Comparison of ENCODE assay signal across 21 cellular contexts in the genomic region with DNA sequence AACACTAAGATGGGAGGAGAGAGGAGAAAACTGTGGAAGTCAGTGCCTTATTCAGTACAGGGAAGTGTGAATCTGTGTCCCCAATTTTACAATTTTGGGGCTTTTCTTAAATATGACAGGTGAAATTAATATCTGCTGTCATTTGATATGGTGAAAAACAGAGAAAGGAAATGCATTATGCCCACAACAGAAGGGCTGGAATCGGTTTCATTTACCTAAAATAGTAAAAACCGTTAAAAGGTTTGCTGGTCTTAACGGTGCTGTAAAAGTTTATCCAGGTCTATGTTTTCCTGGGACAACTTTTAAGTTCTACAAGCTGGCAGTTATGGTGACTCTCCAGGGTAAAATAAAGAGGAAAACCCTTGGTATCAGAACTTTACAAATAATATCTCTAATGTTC.
DNase-seq lines count a peak whose midpoint lies in the region; ATAC-seq and TF ChIP-seq lines count a peak whose summit lies in the region.
"Had no signal": no experiment of that assay in that cellular context is flagged by ENCODE, and none has a peak within 500 bp of the region (broad histone marks: within the 10 kb centered on the region; RNA-seq: fewer than 3 reads in every experiment).

No MANE protein-coding gene starts in this region.

- no peak overlapping the region for H3K4me3 ChIP-seq in Jurkat, Clone E6-1 (ENCODE audit: low read length)
- H3K4me3 ChIP-seq: pancreas had no signal

- intact Hi-C loops in natural killer cell (cut with micrococcal nuclease), result no loop called here
- intact Hi-C loops in activated T-helper 1 cell treated with anti-CD3 and anti-CD28 coated beads, Interleukin-12 subunit alpha, Interleukin-12 subunit beta, Interleukin-2, Interleukin-4 antibody, amounts not matched to agents 30 ng/mL and 10 ng/mL and 1 ng/mL, durations not matched to agents 14 hours and 24 hours and 36 hours (cut with micrococcal nuclease), result loop anchor here (2.0 kb wide), 1 partner anchor 19 kb away; no protein-coding TSS in a partner anchor

- peaks cover 3 to 12% of the 10 kb centered on the region in 2 donors for H3K4me1 Mint-ChIP-seq in natural killer cell treated with Interleukin-12 subunit alpha and Interleukin-12 subunit beta and Interleukin-15 and Interleukin-18, amount 100 ng/mL, for 72 hours (ENCODE audit: low read depth in 2 of 2)
- H3K4me1 Mint-ChIP-seq in natural killer cell, result peaks cover 0 to 5% of the 10 kb centered on the region in 2 donors
- peaks cover 43% of the 10 kb centered on the region for H3K4me1 Mint-ChIP-seq in activated T-helper 1 cell treated with anti-CD3 and anti-CD28 coated beads, Interleukin-12 subunit alpha, Interleukin-12 subunit beta, Interleukin-2, Interleukin-4 antibody, amounts not matched to agents 30 ng/mL and 10 ng/mL and 1 ng/mL, durations not matched to agents 14 hours and 24 hours and 36 hours (ENCODE audit: low read depth)
- H3K4me1 Mint-ChIP-seq in type B pancreatic cell (ENCODE audit: unreplicated experiment), result no peaks in the 10 kb centered on the region
- H3K4me1 Mint-ChIP-seq: nephron progenitor cell had no signal

- no peak for TF ChIP-seq CTCF in natural killer cell (IDR thresholded peaks at IDR 0.05)
- TF ChIP-seq CTCF in type B pancreatic cell (conservative IDR thresholded peaks at IDR 0.05), result no peak

- no peaks in the 10 kb centered on the region for H3K27me3 Mint-ChIP-seq in natural killer cell treated with Interleukin-12 subunit alpha and Interleukin-12 subunit beta and Interleukin-15 and Interleukin-18, amount 100 ng/mL, for 72 hours
- H3K27me3 Mint-ChIP-seq in natural killer cell (ENCODE audit: low read depth in 2 of 2), result no peaks in the 10 kb centered on the region
- H3K27me3 Mint-ChIP-seq in activated T-helper 1 cell treated with anti-CD3 and anti-CD28 coated beads, Interleukin-12 subunit alpha, Interleukin-12 subunit beta, Interleukin-2, Interleukin-4 antibody, amounts not matched to agents 30 ng/mL and 10 ng/mL and 1 ng/mL, durations not matched to agents 14 hours and 24 hours and 36 hours (ENCODE audit: insufficient read depth), result no peaks in the 10 kb centered on the region
- H3K27me3 Mint-ChIP-seq in type B pancreatic cell, result no peaks in the 10 kb centered on the region
- H3K27me3 Mint-ChIP-seq: CD4-positive, alpha-beta T cell had no signal

- no peak overlapping the region for H3K4me3 Mint-ChIP-seq in natural killer cell treated with Interleukin-12 subunit alpha and Interleukin-12 subunit beta and Interleukin-15 and Interleukin-18, amount 100 ng/mL, for 72 hours
- H3K4me3 Mint-ChIP-seq in natural killer cell (no peak overlapping the region), type B pancreatic cell (no peak overlapping the region)
- H3K4me3 Mint-ChIP-seq in activated T-helper 1 cell treated with anti-CD3 and anti-CD28 coated beads, Interleukin-12 subunit alpha, Interleukin-12 subunit beta, Interleukin-2, Interleukin-4 antibody, amounts not matched to agents 30 ng/mL and 10 ng/mL and 1 ng/mL, durations not matched to agents 14 hours and 24 hours and 36 hours, result peak overlapping the region; percentile 32
- H3K4me3 Mint-ChIP-seq: CD4-positive, alpha-beta T cell; nephron progenitor cell had no signal

- no peak for DNase-seq in natural killer cell treated with Interleukin-12 subunit alpha and Interleukin-12 subunit beta and Interleukin-15 and Interleukin-18, amount 100 ng/mL, for 72 hours (ENCODE audit: low spot score)
- no peak for DNase-seq in natural killer cell
- peak; percentile 55 for DNase-seq in Jurkat, Clone E6-1 (ENCODE audit: low read depth, low spot score)
- DNase-seq in activated T-helper 1 cell treated with anti-CD3 and anti-CD28 coated beads, Interleukin-12 subunit alpha, Interleukin-12 subunit beta, Interleukin-2, Interleukin-4 antibody, amounts not matched to agents 30 ng/mL and 10 ng/mL and 1 ng/mL, durations not matched to agents 14 hours and 24 hours and 36 hours (ENCODE audit: low spot score), result no peak
- no peak for DNase-seq in globus pallidus (ENCODE audit: low spot score)
- DNase-seq in dermis blood vessel endothelial cell, result no peak
- DNase-seq in type B pancreatic cell (ENCODE audit: extremely low spot score, unreplicated experiment), result no peak
- DNase-seq: activated CD8-positive, alpha-beta memory T cell treated with anti-CD3 and anti-CD28 coated beads, Interleukin-2, amount 50 U/mL, for 48 hours; CD4-positive, alpha-beta T cell; central memory CD4-positive, alpha-beta T cell; DMS153; GDM1; NCI-H1694; NCI-H526; nephron progenitor cell; pancreas; right cardiac atrium; stimulated activated CD4-positive, alpha-beta T cell treated with anti-CD3 and anti-CD28 coated beads, Interleukin-12 subunit alpha, Interleukin-12 subunit beta, amount 100 ng/mL, for 4 hours; stimulated activated CD4-positive, alpha-beta T cell treated with anti-CD3 and anti-CD28 coated beads, Interleukin-4, amount 100 ng/mL, for 4 hours; trophoblast cell had no signal

- no peak for ATAC-seq in natural killer cell treated with Interleukin-12 subunit alpha and Interleukin-12 subunit beta and Interleukin-15 and Interleukin-18, amount 100 ng/mL, for 72 hours
- ATAC-seq in natural killer cell, result no peak
- no peak for ATAC-seq in HG02571 (IDR thresholded peaks at IDR 0.05; ENCODE audit: unreplicated experiment)
- ATAC-seq: pancreas, right cardiac atrium had no signal

- H3K9me3 Mint-ChIP-seq in natural killer cell treated with Interleukin-12 subunit alpha and Interleukin-12 subunit beta and Interleukin-15 and Interleukin-18, amount 100 ng/mL, for 72 hours, result peaks cover 11% of the 10 kb centered on the region
- peaks cover 0 to 8% of the 10 kb centered on the region in 2 donors for H3K9me3 Mint-ChIP-seq in natural killer cell
- peaks cover 18% of the 10 kb centered on the region for H3K9me3 Mint-ChIP-seq in activated T-helper 1 cell treated with anti-CD3 and anti-CD28 coated beads, Interleukin-12 subunit alpha, Interleukin-12 subunit beta, Interleukin-2, Interleukin-4 antibody, amounts not matched to agents 30 ng/mL and 10 ng/mL and 1 ng/mL, durations not matched to agents 14 hours and 24 hours and 36 hours
- H3K9me3 Mint-ChIP-seq in type B pancreatic cell, result peaks cover 20% of the 10 kb centered on the region

- H3K27ac Mint-ChIP-seq in natural killer cell treated with Interleukin-12 subunit alpha and Interleukin-12 subunit beta and Interleukin-15 and Interleukin-18, amount 100 ng/mL, for 72 hours, result peak overlapping the region; percentile 15 to 58
- H3K27ac Mint-ChIP-seq in natural killer cell (no peak overlapping the region), type B pancreatic cell (no peak overlapping the region)
- peak overlapping the region; percentile 5 for H3K27ac Mint-ChIP-seq in activated T-helper 1 cell treated with anti-CD3 and anti-CD28 coated beads, Interleukin-12 subunit alpha, Interleukin-12 subunit beta, Interleukin-2, Interleukin-4 antibody, amounts not matched to agents 30 ng/mL and 10 ng/mL and 1 ng/mL, durations not matched to agents 14 hours and 24 hours and 36 hours
- H3K27ac Mint-ChIP-seq: CD4-positive, alpha-beta T cell; nephron progenitor cell had no signal

- peaks cover 41% of the 10 kb centered on the region for H3K36me3 Mint-ChIP-seq in natural killer cell treated with Interleukin-12 subunit alpha and Interleukin-12 subunit beta and Interleukin-15 and Interleukin-18, amount 100 ng/mL, for 72 hours
- H3K36me3 Mint-ChIP-seq in natural killer cell (peaks cover under 1% of the 10 kb centered on the region), type B pancreatic cell (peaks cover 25% of the 10 kb centered on the region)
- peaks cover 67% of the 10 kb centered on the region for H3K36me3 Mint-ChIP-seq in activated T-helper 1 cell treated with anti-CD3 and anti-CD28 coated beads, Interleukin-12 subunit alpha, Interleukin-12 subunit beta, Interleukin-2, Interleukin-4 antibody, amounts not matched to agents 30 ng/mL and 10 ng/mL and 1 ng/mL, durations not matched to agents 14 hours and 24 hours and 36 hours (ENCODE audit: low read depth)

Comparison
In these comparisons a context has a peak if more than half of its experiments do, and no peak if none do; other contexts are left out.
1. H3K27ac Mint-ChIP-seq: peak in natural killer cell treated with Interleukin-12 subunit alpha and Interleukin-12 subunit beta and Interleukin-15 and Interleukin-18, amount 100 ng/mL, for 72 hours (2 of 2) and activated T-helper 1 cell treated with anti-CD3 and anti-CD28 coated beads, Interleukin-12 subunit alpha, Interleukin-12 subunit beta, Interleukin-2, Interleukin-4 antibody, amounts not matched to agents 30 ng/mL and 10 ng/mL and 1 ng/mL, durations not matched to agents 14 hours and 24 hours and 36 hours (single experiment); none in natural killer cell (0 of 2) and type B pancreatic cell (single experiment).